Comparison of ENCODE assay signal across 13 cellular contexts in genomic region chr14:76870146-76870545, GRCh38. TPM values are rescaled to one million over a fixed set of nuclear protein-coding genes. Genes with fewer than 3 reads are reported as not detected.
DNase-seq lines count a peak whose midpoint lies in the region; ATAC-seq and TF ChIP-seq lines count a peak whose summit lies in the region.
"Had no signal": no experiment of that assay in that cellular context is flagged by ENCODE, and none has a peak within 500 bp of the region (broad histone marks: within the 10 kb centered on the region; RNA-seq: fewer than 3 reads in every experiment).

No MANE protein-coding gene starts in this region.

- H3K9me3 ChIP-seq in OCI-LY1 (ENCODE audit: low read length) (no peaks in the 10 kb centered on the region), sigmoid colon (no peaks in the 10 kb centered on the region)

- no peaks in the 10 kb centered on the region for H3K79me2 ChIP-seq in OCI-LY1 (ENCODE audit: insufficient read depth, low read length)

- ATAC-seq in HG03432 (IDR thresholded peaks at IDR 0.05; ENCODE audit: unreplicated experiment) (no peak), HG03378 (IDR thresholded peaks at IDR 0.05; ENCODE audit: unreplicated experiment) (no peak)

- in situ Hi-C loops in ACHN (cut with HindIII; ENCODE audit: low pct_ligation_motif_present, low pct_unique_long_range_greater_than_20kb, low sequenced_read_pairs) = no loop called here

- H3K4me3 ChIP-seq in GM06990 (replicated peaks; ENCODE audit: low read depth, low read length) = no peak overlapping the region
- H3K4me3 ChIP-seq in OCI-LY1 (ENCODE audit: low read depth, low read length, poor library complexity, severe bottlenecking) = no peak overlapping the region
- H3K4me3 ChIP-seq in sigmoid colon = no peak overlapping the region

- H3K27ac ChIP-seq in OCI-LY1 (ENCODE audit: low read depth, low read length, poor library complexity, severe bottlenecking) = no peak overlapping the region
- no peak overlapping the region for H3K27ac ChIP-seq in sigmoid colon

- H3K36me3 Mint-ChIP-seq in endothelial cell (ENCODE audit: low read depth, unreplicated experiment) (no peaks in the 10 kb centered on the region), immature natural killer cell (no peaks in the 10 kb centered on the region)

- H2AFZ ChIP-seq in OCI-LY1 (ENCODE audit: low read length) = no peak overlapping the region

- no peak for TF ChIP-seq EP300 in sigmoid colon (IDR thresholded peaks at IDR 0.05)

- peak; percentile 17 for DNase-seq in ACHN
- DNase-seq in GM06990 (ENCODE audit: extremely low read depth, insufficient read length) = no peak
- DNase-seq in endothelial cell (ENCODE audit: low spot score) = peak; percentile 44
- no peak for DNase-seq in immature natural killer cell
- DNase-seq in sigmoid colon = no peak
- DNase-seq: DMS79; effector CD4-positive, alpha-beta T cell; kidney; NCI-H2029; T1000 had no signal

- intact Hi-C loops in sigmoid colon (cut with DNase I) = loop anchor here (5.0 kb wide), 1 partner anchor 447 kb away; no protein-coding TSS in a partner anchor

- H3K27me3 ChIP-seq in GM06990 (replicated peaks; ENCODE audit: control insufficient read depth, insufficient read depth, low read length) (peaks cover 2% of the 10 kb centered on the region), OCI-LY1 (ENCODE audit: insufficient read depth, low read length) (peaks cover 5% of the 10 kb centered on the region), sigmoid colon (peaks cover 0 to 10% (median 0%) of the 10 kb centered on the region in 3 donors)

- no peaks in the 10 kb centered on the region for H4K20me1 ChIP-seq in OCI-LY1 (ENCODE audit: insufficient read depth, low read length)

- no peaks in the 10 kb centered on the region for H3K9me3 Mint-ChIP-seq in endothelial cell (ENCODE audit: unreplicated experiment)
- no peaks in the 10 kb centered on the region for H3K9me3 Mint-ChIP-seq in immature natural killer cell

- H3K9ac ChIP-seq in OCI-LY1 (ENCODE audit: low read length) = no peak overlapping the region

- H3F3A ChIP-seq in OCI-LY1 (ENCODE audit: insufficient read depth, low read length) = no peaks in the 10 kb centered on the region

- H3K27ac Mint-ChIP-seq in endothelial cell (ENCODE audit: unreplicated experiment) = no peak overlapping the region
- H3K27ac Mint-ChIP-seq in immature natural killer cell = no peak overlapping the region

- H3K4me1 Mint-ChIP-seq in endothelial cell (ENCODE audit: unreplicated experiment) (peaks cover 7% of the 10 kb centered on the region), immature natural killer cell (peaks cover 8% of the 10 kb centered on the region in 2 donors)

- no peak for TF ChIP-seq POLR2A in sigmoid colon (IDR thresholded peaks at IDR 0.05)

- H3K4me1 ChIP-seq in OCI-LY1 (ENCODE audit: insufficient read depth, low read length, severe bottlenecking) = no peaks in the 10 kb centered on the region
- H3K4me1 ChIP-seq in sigmoid colon = no peaks in the 10 kb centered on the region

- no peaks in the 10 kb centered on the region for H3K9me2 ChIP-seq in OCI-LY1 (ENCODE audit: low read depth, low read length)

- peak; percentile 39 for TF ChIP-seq CTCF in GM06990 (IDR thresholded peaks at IDR 0.05; ENCODE audit: insufficient read depth, low read length, poor library complexity, severe bottlenecking)
- TF ChIP-seq CTCF in OCI-LY1 (IDR thresholded peaks at IDR 0.05; ENCODE audit: low read length) = peak; percentile 21
- peak; percentile 43 for TF ChIP-seq CTCF in endothelial cell (IDR thresholded peaks at IDR 0.05; ENCODE audit: unreplicated experiment)
- TF ChIP-seq CTCF in sigmoid colon (IDR thresholded peaks at IDR 0.05) = no peak

- peaks cover 7% of the 10 kb centered on the region for H3K27me3 Mint-ChIP-seq in endothelial cell (ENCODE audit: unreplicated experiment)
- peaks cover 1 to 3% (median 2%) of the 10 kb centered on the region in 3 donors for H3K27me3 Mint-ChIP-seq in immature natural killer cell (ENCODE audit: low read depth in 3 of 3)

- 58 to 74% methylated on average over 7 of the region's 7 CpGs for WGBS in sigmoid colon, 2 donors

- H3K4me2 ChIP-seq in OCI-LY1 (ENCODE audit: low read length) = no peak overlapping the region

- H3K4me3 Mint-ChIP-seq in endothelial cell (ENCODE audit: unreplicated experiment) (no peak overlapping the region), immature natural killer cell (no peak overlapping the region)

- no peaks in the 10 kb centered on the region for H3K36me3 ChIP-seq in GM06990 (ENCODE audit: control insufficient read depth, insufficient read depth, low read length)
- no peaks in the 10 kb centered on the region; the same call in 1 of the 2 replicates for H3K36me3 ChIP-seq in OCI-LY1 (ENCODE audit: insufficient read depth, low read length)
- no peaks in the 10 kb centered on the region for H3K36me3 ChIP-seq in sigmoid colon

RNA-seq across cellular contexts. Expression of gene LRRC74A, which starts 43.9 kb away (rescaled TPM):
- total RNA-seq in endothelial cell (ENCODE audit: unreplicated experiment) (not detected), sigmoid colon (not detected)
- polyA plus RNA-seq in immature natural killer cell (not detected), sigmoid colon (not detected)
- total RNA-seq: kidney had no signal

RNA-seq across cellular contexts. Expression of gene ANGEL1, which starts 57.5 kb away (rescaled TPM):
- total RNA-seq in endothelial cell (ENCODE audit: unreplicated experiment) = 22.6 TPM
- polyA plus RNA-seq in immature natural killer cell = 10 to 100 TPM; 14.1 to 19.8 (median 17.8) TPM
- total RNA-seq in sigmoid colon = 10 to 100 TPM in 2 of 4 donors, 1 to 10 TPM in 2; 9.6 to 16.1 (median 10.8) TPM
- 10 to 100 TPM in 1 of 3 donors, 1 to 10 TPM in 1, under 1 TPM in 1; 0.60 to 10.9 (median 1.4) TPM for polyA plus RNA-seq in sigmoid colon

Comparison
In these comparisons a context has a peak if more than half of its experiments do, and no peak if none do; other contexts are left out.
1. DNase-seq: peak in ACHN (single experiment) and endothelial cell (single experiment); none in GM06990 (single experiment), immature natural killer cell (0 of 3) and sigmoid colon (single experiment).
2. CTCF ChIP-seq: peak in GM06990 (single experiment), OCI-LY1 (single experiment) and endothelial cell (single experiment); none in sigmoid colon (0 of 4).